ENCODE assay signal across 8 cellular contexts in the genomic region with DNA sequence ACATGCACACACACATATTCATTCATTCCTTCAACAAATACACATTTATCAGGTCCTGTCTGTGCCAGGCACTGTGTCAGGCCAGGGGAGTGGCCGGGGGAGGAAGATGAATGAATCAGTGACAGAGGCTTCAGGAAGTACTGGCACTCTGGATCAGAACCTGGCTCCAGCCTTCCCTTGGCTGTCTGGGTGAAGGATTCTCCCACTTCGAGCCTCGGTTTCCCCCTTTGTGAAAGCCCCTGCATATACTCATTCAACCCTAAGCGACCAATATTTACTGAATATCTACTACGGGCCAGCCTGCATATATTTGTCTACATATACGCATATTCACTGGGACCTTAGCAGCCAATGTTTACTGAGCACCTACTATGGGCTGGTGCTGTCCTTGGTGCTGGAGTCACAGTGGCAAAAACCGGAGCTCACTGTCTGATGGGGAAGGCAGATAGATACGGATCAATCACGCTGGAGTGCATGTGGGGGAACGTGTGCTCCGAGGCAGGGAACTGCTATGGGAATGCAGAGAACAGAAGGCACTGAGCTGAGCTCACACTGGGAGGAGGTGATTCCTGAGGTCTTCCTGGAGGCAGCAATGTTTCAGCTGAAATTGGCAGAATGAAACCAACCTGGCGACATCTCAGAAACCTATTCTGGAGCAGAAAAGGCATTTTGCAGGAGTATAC. TPM values are rescaled to one million over a fixed set of nuclear protein-coding genes. Genes with fewer than 3 reads are reported as not detected.
DNase-seq lines count a peak whose midpoint lies in the region; ATAC-seq and TF ChIP-seq lines count a peak whose summit lies in the region.

No MANE protein-coding gene starts in this region.

- no peaks in the 10 kb centered on the region for H3K27me3 Mint-ChIP-seq in nephron progenitor cell (ENCODE audit: low read depth, poor library complexity)

- peak overlapping the region; percentile 91 for H3K4me3 ChIP-seq in ectodermal cell (ENCODE audit: insufficient read depth, low read depth, low read length)

- H3K4me1 Mint-ChIP-seq in nephron progenitor cell, result peaks cover 50% of the 10 kb centered on the region

- DNase-seq in Daoy (ENCODE audit: low read depth), result peak; percentile 34
- peak; percentile 66 for DNase-seq in NCI-H69 (lab: John Stamatoyannopoulos, UW)
- peak; percentile 51 for DNase-seq in nephron progenitor cell
- no peak for DNase-seq in NCI-H82 (lab: John Stamatoyannopoulos, UW)
- DNase-seq in kidney glomerular epithelial cell (lab: John Stamatoyannopoulos, UW), result no peak
- DNase-seq in HCEC 1CT, result no peak

- peaks cover 12% of the 10 kb centered on the region for H3K36me3 ChIP-seq in ectodermal cell (ENCODE audit: control insufficient read depth, insufficient read depth, low read length)

- peak overlapping the region; percentile 34 for H3K27ac Mint-ChIP-seq in nephron progenitor cell

- H3K27ac ChIP-seq in ectodermal cell (ENCODE audit: insufficient read depth, low read depth, low read length, poor library complexity, severe bottlenecking), result no peak overlapping the region

- no peak for TF ChIP-seq CTCF in nephron progenitor cell (IDR thresholded peaks at IDR 0.05)

- 42 to 43% methylated on average over 12 of the region's 12 CpGs for WGBS in ectodermal cell, 2 experiments

- no peaks in the 10 kb centered on the region for H3K9me3 Mint-ChIP-seq in nephron progenitor cell

- no peak for ATAC-seq in GM18907 (IDR thresholded peaks at IDR 0.05; ENCODE audit: unreplicated experiment)

- peaks cover 4% of the 10 kb centered on the region for H3K27me3 ChIP-seq in ectodermal cell (ENCODE audit: control insufficient read depth, insufficient read depth, low read length, poor library complexity, severe bottlenecking)

- H3K36me3 Mint-ChIP-seq in nephron progenitor cell (ENCODE audit: low read depth), result peaks cover 14% of the 10 kb centered on the region

- peak overlapping the region; percentile 95 for H3K4me3 Mint-ChIP-seq in nephron progenitor cell

- no peaks in the 10 kb centered on the region for H3K9me3 ChIP-seq in ectodermal cell (ENCODE audit: control insufficient read depth, low read length)

- H3K4me1 ChIP-seq in ectodermal cell (ENCODE audit: control insufficient read depth, insufficient read depth, low read length), result peaks cover 4% of the 10 kb centered on the region

RNA-seq across cellular contexts. Expression of a gene that starts 0.6 kb away (rescaled TPM):
- 8.8 and 9.8 TPM in 2 replicates for total RNA-seq in Daoy (2014; rRNA removed; shearing (Covaris generic))
- polyA plus RNA-seq in ectodermal cell (2013, experiment 1 of 4), result 19.6 TPM
- 22.2 TPM for polyA plus RNA-seq in ectodermal cell (2013, experiment 2 of 4)
- 24.0 TPM for polyA plus RNA-seq in ectodermal cell (2013, experiment 3 of 4)
- polyA plus RNA-seq in ectodermal cell (2013, experiment 4 of 4), result 27.6 TPM

RNA-seq across cellular contexts. Expression of a gene that starts 18.0 kb away (rescaled TPM):
- 2.2 and 4.1 TPM in 2 replicates for total RNA-seq in Daoy (2014; rRNA removed; shearing (Covaris generic))
- 29.6 TPM for polyA plus RNA-seq in ectodermal cell (2013, experiment 1 of 4)
- polyA plus RNA-seq in ectodermal cell (2013, experiment 2 of 4), result 28.1 TPM
- 24.1 TPM for polyA plus RNA-seq in ectodermal cell (2013, experiment 3 of 4)
- polyA plus RNA-seq in ectodermal cell (2013, experiment 4 of 4), result 21.6 TPM

RNA-seq across cellular contexts. Expression of a gene that starts 18.8 kb away (rescaled TPM):
- 6.1 and 8.7 TPM in 2 replicates for total RNA-seq in Daoy (2014; rRNA removed; shearing (Covaris generic))
- 6.8 TPM for polyA plus RNA-seq in ectodermal cell (2013, experiment 1 of 4)
- polyA plus RNA-seq in ectodermal cell (2013, experiment 2 of 4), result 5.1 TPM
- polyA plus RNA-seq in ectodermal cell (2013, experiment 3 of 4), result 4.3 TPM
- 4.6 TPM for polyA plus RNA-seq in ectodermal cell (2013, experiment 4 of 4)

RNA-seq across cellular contexts. Expression of a gene that starts 24.2 kb away (rescaled TPM):
- total RNA-seq in Daoy (2014; rRNA removed; shearing (Covaris generic)), result 0.15 and 0.80 TPM in 2 replicates
- polyA plus RNA-seq in ectodermal cell (2013, experiment 1 of 4), result 11.1 TPM
- polyA plus RNA-seq in ectodermal cell (2013, experiment 2 of 4), result 12.0 TPM
- polyA plus RNA-seq in ectodermal cell (2013, experiment 3 of 4), result 13.7 TPM
- 14.1 TPM for polyA plus RNA-seq in ectodermal cell (2013, experiment 4 of 4)

RNA-seq across cellular contexts. Expression of a gene that starts 35.9 kb away (rescaled TPM):
- total RNA-seq in Daoy (2014; rRNA removed; shearing (Covaris generic)), result not detected in 2 replicates
- polyA plus RNA-seq in ectodermal cell (2013, experiment 1 of 4), result 2.7 TPM
- polyA plus RNA-seq in ectodermal cell (2013, experiment 2 of 4), result 4.7 TPM
- polyA plus RNA-seq in ectodermal cell (2013, experiment 3 of 4), result 2.4 TPM
- 3.5 TPM for polyA plus RNA-seq in ectodermal cell (2013, experiment 4 of 4)

Comparison
In these comparisons a context has a peak if more than half of its experiments do, and no peak if none do; other contexts are left out.
1. DNase-seq: peak in Daoy (single experiment), NCI-H69 (single experiment) and nephron progenitor cell (single experiment); none in NCI-H82 (single experiment), kidney glomerular epithelial cell (single experiment) and HCEC 1CT (single experiment).